1 cellular context compared by ENCODE assay signal in the genomic region with DNA sequence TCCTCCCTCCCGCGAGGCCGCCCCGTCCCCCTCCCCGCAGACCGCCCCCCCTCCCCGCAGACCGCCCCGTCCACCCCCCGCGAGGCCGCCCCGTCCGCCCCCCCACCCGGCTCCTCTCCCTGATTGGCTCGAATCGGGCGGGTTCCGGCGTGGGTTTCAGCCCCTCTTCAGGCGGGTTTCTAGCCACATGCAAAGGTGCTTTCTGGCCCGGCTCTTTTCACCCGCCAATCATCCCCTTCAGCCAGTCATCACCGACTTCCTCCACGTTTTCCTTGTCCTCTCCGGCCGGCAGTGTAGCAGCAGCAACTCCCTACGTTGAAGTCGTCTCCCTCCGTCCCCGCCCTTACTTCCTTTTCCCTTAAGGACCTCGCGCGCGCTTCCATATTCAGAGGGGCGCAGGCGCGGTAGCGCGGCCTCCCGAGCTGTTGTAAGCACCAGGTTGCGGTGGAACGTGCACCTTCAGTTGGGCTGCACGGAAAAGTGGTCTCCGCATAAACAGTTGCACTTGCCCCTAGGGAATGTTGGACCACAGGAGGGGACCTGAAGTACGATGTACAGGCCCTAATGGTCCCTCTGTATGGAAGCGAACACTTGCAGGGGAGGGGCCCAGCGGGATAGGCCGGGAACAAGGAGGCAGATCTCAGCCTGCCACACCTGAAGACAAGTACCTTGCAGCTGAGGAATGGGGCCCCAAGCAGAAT.
TF ChIP-seq lines count a peak whose summit lies in the region.

No MANE protein-coding gene starts in this region.

TF ChIP-seq in HEK293, 187 proteins besides CTCF, POLR2A, EP300 and RAD21 (continued from another document and continues in another):
- TF ChIP-seq ZNF837 (tag by site-specific recombination; IDR thresholded peaks at IDR 0.05) (no peak), GLI2 (tag by site-specific recombination; IDR thresholded peaks at IDR 0.05; ENCODE audit: borderline replicate concordance, low read depth) (no peak), ZNF600 (tag by site-specific recombination; IDR thresholded peaks at IDR 0.05) (peak; percentile 85), ZNF202 (tag by site-specific recombination; IDR thresholded peaks at IDR 0.05; ENCODE audit: borderline replicate concordance) (no peak), ZNF785 (tag by site-specific recombination; IDR thresholded peaks at IDR 0.05) (no peak), ZNF521 (tag by site-specific recombination; IDR thresholded peaks at IDR 0.05) (no peak), ZNF132 (tag by site-specific recombination; IDR thresholded peaks at IDR 0.05; ENCODE audit: borderline replicate concordance) (no peak), GFI1B (tag by site-specific recombination; IDR thresholded peaks at IDR 0.05) (no peak), ZNF146 (tag by site-specific recombination; IDR thresholded peaks at IDR 0.05) (no peak), ZNF423 (tag by site-specific recombination; IDR thresholded peaks at IDR 0.05) (no peak), SETDB1 (IDR thresholded peaks at IDR 0.05; ENCODE audit: insufficient read length, low read length) (no peak), ZNF416 (tag by site-specific recombination; IDR thresholded peaks at IDR 0.05) (no peak), ZNF157 (tag by site-specific recombination; IDR thresholded peaks at IDR 0.05) (no peak), YY2 (tag by site-specific recombination; IDR thresholded peaks at IDR 0.05) (no peak), FEZF1 (tag by site-specific recombination; IDR thresholded peaks at IDR 0.05) (no peak), ZNF292 (tag by site-specific recombination; IDR thresholded peaks at IDR 0.05; ENCODE audit: borderline replicate concordance, low read depth) (no peak), ZNF223 (tag by site-specific recombination; IDR thresholded peaks at IDR 0.05) (no peak), ZSCAN16 (tag by site-specific recombination; IDR thresholded peaks at IDR 0.05) (no peak), PRDM1 (tag by site-specific recombination; IDR thresholded peaks at IDR 0.05) (no peak), ZNF114 (tag by site-specific recombination; IDR thresholded peaks at IDR 0.05) (no peak), ZNF404 (tag by site-specific recombination; IDR thresholded peaks at IDR 0.05) (no peak), GLI4 (tag by site-specific recombination; IDR thresholded peaks at IDR 0.05) (no peak), OVOL3 (tag by site-specific recombination; IDR thresholded peaks at IDR 0.05) (no peak), ZNF585B (tag by site-specific recombination; IDR thresholded peaks at IDR 0.05) (no peak), KLF16 (tag by site-specific recombination; IDR thresholded peaks at IDR 0.05) (no peak), ZBTB20 (tag by site-specific recombination; IDR thresholded peaks at IDR 0.05) (peak; percentile 58), ZNF747 (tag by site-specific recombination; IDR thresholded peaks at IDR 0.05) (no peak), ZNF501 (tag by site-specific recombination; IDR thresholded peaks at IDR 0.05) (peak; percentile 81), ZIC2 (tag by site-specific recombination; IDR thresholded peaks at IDR 0.05) (no peak), MEIS1 (CRISPR knock-in tag; IDR thresholded peaks at IDR 0.05; ENCODE audit: borderline replicate concordance) (no peak), ZNF660 (tag by site-specific recombination; IDR thresholded peaks at IDR 0.05) (peak; percentile 44; the same call in 1 of the 2 replicates), ZNF140 (tag by site-specific recombination; IDR thresholded peaks at IDR 0.05) (no peak), ZNF777 (tag by site-specific recombination; IDR thresholded peaks at IDR 0.05; ENCODE audit: borderline replicate concordance) (no peak), ZNF530 (tag by site-specific recombination; IDR thresholded peaks at IDR 0.05; ENCODE audit: low read depth) (no peak), ZNF311 (tag by site-specific recombination; IDR thresholded peaks at IDR 0.05; ENCODE audit: borderline replicate concordance) (no peak)
- TF ChIP-seq, protein P1, sequence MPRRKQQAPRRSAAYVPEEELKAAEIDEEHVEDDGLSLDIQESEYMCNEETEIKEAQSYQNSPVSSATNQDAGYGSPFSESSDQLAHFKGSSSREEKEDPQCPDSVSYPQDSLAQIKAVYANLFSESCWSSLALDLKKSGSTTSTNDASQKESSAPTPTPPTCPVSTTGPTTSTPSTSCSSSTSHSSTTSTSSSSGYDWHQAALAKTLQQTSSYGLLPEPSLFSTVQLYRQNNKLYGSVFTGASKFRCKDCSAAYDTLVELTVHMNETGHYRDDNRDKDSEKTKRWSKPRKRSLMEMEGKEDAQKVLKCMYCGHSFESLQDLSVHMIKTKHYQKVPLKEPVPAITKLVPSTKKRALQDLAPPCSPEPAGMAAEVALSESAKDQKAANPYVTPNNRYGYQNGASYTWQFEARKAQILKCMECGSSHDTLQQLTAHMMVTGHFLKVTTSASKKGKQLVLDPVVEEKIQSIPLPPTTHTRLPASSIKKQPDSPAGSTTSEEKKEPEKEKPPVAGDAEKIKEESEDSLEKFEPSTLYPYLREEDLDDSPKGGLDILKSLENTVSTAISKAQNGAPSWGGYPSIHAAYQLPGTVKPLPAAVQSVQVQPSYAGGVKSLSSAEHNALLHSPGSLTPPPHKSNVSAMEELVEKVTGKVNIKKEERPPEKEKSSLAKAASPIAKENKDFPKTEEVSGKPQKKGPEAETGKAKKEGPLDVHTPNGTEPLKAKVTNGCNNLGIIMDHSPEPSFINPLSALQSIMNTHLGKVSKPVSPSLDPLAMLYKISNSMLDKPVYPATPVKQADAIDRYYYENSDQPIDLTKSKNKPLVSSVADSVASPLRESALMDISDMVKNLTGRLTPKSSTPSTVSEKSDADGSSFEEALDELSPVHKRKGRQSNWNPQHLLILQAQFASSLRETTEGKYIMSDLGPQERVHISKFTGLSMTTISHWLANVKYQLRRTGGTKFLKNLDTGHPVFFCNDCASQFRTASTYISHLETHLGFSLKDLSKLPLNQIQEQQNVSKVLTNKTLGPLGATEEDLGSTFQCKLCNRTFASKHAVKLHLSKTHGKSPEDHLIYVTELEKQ (tag by site-specific recombination; IDR thresholded peaks at IDR 0.05; ENCODE audit: borderline replicate concordance), result no peak
- TF ChIP-seq, protein P2, sequence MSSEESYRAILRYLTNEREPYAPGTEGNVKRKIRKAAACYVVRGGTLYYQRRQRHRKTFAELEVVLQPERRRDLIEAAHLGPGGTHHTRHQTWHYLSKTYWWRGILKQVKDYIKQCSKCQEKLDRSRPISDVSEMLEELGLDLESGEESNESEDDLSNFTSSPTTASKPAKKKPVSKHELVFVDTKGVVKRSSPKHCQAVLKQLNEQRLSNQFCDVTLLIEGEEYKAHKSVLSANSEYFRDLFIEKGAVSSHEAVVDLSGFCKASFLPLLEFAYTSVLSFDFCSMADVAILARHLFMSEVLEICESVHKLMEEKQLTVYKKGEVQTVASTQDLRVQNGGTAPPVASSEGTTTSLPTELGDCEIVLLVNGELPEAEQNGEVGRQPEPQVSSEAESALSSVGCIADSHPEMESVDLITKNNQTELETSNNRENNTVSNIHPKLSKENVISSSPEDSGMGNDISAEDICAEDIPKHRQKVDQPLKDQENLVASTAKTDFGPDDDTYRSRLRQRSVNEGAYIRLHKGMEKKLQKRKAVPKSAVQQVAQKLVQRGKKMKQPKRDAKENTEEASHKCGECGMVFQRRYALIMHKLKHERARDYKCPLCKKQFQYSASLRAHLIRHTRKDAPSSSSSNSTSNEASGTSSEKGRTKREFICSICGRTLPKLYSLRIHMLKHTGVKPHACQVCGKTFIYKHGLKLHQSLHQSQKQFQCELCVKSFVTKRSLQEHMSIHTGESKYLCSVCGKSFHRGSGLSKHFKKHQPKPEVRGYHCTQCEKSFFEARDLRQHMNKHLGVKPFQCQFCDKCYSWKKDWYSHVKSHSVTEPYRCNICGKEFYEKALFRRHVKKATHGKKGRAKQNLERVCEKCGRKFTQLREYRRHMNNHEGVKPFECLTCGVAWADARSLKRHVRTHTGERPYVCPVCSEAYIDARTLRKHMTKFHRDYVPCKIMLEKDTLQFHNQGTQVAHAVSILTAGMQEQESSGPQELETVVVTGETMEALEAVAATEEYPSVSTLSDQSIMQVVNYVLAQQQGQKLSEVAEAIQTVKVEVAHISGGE (tag by site-specific recombination; conservative IDR thresholded peaks at IDR 0.05; ENCODE audit: low read depth), result peak; percentile 90
- TF ChIP-seq, protein P3, sequence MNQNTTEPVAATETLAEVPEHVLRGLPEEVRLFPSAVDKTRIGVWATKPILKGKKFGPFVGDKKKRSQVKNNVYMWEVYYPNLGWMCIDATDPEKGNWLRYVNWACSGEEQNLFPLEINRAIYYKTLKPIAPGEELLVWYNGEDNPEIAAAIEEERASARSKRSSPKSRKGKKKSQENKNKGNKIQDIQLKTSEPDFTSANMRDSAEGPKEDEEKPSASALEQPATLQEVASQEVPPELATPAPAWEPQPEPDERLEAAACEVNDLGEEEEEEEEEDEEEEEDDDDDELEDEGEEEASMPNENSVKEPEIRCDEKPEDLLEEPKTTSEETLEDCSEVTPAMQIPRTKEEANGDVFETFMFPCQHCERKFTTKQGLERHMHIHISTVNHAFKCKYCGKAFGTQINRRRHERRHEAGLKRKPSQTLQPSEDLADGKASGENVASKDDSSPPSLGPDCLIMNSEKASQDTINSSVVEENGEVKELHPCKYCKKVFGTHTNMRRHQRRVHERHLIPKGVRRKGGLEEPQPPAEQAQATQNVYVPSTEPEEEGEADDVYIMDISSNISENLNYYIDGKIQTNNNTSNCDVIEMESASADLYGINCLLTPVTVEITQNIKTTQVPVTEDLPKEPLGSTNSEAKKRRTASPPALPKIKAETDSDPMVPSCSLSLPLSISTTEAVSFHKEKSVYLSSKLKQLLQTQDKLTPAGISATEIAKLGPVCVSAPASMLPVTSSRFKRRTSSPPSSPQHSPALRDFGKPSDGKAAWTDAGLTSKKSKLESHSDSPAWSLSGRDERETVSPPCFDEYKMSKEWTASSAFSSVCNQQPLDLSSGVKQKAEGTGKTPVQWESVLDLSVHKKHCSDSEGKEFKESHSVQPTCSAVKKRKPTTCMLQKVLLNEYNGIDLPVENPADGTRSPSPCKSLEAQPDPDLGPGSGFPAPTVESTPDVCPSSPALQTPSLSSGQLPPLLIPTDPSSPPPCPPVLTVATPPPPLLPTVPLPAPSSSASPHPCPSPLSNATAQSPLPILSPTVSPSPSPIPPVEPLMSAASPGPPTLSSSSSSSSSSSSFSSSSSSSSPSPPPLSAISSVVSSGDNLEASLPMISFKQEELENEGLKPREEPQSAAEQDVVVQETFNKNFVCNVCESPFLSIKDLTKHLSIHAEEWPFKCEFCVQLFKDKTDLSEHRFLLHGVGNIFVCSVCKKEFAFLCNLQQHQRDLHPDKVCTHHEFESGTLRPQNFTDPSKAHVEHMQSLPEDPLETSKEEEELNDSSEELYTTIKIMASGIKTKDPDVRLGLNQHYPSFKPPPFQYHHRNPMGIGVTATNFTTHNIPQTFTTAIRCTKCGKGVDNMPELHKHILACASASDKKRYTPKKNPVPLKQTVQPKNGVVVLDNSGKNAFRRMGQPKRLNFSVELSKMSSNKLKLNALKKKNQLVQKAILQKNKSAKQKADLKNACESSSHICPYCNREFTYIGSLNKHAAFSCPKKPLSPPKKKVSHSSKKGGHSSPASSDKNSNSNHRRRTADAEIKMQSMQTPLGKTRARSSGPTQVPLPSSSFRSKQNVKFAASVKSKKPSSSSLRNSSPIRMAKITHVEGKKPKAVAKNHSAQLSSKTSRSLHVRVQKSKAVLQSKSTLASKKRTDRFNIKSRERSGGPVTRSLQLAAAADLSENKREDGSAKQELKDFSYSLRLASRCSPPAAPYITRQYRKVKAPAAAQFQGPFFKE (tag by site-specific recombination; IDR thresholded peaks at IDR 0.05; ENCODE audit: borderline replicate concordance), result no peak
- TF ChIP-seq, protein P4, sequence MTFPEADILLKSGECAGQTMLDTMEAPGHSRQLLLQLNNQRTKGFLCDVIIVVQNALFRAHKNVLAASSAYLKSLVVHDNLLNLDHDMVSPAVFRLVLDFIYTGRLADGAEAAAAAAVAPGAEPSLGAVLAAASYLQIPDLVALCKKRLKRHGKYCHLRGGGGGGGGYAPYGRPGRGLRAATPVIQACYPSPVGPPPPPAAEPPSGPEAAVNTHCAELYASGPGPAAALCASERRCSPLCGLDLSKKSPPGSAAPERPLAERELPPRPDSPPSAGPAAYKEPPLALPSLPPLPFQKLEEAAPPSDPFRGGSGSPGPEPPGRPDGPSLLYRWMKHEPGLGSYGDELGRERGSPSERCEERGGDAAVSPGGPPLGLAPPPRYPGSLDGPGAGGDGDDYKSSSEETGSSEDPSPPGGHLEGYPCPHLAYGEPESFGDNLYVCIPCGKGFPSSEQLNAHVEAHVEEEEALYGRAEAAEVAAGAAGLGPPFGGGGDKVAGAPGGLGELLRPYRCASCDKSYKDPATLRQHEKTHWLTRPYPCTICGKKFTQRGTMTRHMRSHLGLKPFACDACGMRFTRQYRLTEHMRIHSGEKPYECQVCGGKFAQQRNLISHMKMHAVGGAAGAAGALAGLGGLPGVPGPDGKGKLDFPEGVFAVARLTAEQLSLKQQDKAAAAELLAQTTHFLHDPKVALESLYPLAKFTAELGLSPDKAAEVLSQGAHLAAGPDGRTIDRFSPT (tag by site-specific recombination; IDR thresholded peaks at IDR 0.05), result no peak
- TF ChIP-seq, protein P5, sequence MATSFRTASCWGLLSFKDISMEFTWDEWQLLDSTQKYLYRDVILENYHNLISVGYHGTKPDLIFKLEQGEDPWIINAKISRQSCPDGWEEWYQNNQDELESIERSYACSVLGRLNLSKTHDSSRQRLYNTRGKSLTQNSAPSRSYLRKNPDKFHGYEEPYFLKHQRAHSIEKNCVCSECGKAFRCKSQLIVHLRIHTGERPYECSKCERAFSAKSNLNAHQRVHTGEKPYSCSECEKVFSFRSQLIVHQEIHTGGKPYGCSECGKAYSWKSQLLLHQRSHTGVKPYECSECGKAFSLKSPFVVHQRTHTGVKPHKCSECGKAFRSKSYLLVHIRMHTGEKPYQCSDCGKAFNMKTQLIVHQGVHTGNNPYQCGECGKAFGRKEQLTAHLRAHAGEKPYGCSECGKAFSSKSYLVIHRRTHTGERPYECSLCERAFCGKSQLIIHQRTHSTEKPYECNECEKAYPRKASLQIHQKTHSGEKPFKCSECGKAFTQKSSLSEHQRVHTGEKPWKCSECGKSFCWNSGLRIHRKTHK (tag by site-specific recombination; IDR thresholded peaks at IDR 0.05), result no peak
- TF ChIP-seq, protein P6, sequence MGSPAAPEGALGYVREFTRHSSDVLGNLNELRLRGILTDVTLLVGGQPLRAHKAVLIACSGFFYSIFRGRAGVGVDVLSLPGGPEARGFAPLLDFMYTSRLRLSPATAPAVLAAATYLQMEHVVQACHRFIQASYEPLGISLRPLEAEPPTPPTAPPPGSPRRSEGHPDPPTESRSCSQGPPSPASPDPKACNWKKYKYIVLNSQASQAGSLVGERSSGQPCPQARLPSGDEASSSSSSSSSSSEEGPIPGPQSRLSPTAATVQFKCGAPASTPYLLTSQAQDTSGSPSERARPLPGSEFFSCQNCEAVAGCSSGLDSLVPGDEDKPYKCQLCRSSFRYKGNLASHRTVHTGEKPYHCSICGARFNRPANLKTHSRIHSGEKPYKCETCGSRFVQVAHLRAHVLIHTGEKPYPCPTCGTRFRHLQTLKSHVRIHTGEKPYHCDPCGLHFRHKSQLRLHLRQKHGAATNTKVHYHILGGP (tag by site-specific recombination; IDR thresholded peaks at IDR 0.05), result no peak
- TF ChIP-seq, protein P7, sequence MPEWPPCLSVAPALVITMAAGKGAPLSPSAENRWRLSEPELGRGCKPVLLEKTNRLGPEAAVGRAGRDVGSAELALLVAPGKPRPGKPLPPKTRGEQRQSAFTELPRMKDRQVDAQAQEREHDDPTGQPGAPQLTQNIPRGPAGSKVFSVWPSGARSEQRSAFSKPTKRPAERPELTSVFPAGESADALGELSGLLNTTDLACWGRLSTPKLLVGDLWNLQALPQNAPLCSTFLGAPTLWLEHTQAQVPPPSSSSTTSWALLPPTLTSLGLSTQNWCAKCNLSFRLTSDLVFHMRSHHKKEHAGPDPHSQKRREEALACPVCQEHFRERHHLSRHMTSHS (tag by site-specific recombination; IDR thresholded peaks at IDR 0.05), result no peak
